1 cellular context compared by ENCODE assay signal in genomic region chr20:15937179-15937578, GRCh38.
TF ChIP-seq lines count a peak whose summit lies in the region.

No MANE protein-coding gene starts in this region.

TF ChIP-seq in SK-N-SH, 30 proteins besides CTCF, POLR2A, EP300 and RAD21 (continued from another document):
- TF ChIP-seq ZBTB33 (IDR thresholded peaks at IDR 0.05; ENCODE audit: borderline replicate concordance, low read depth) = no peak
